ENCODE assay signal across 9 cellular contexts in genomic region chr10:79904671-79905321, GRCh38. TPM values are rescaled to one million over a fixed set of nuclear protein-coding genes. Genes with fewer than 3 reads are reported as not detected.
A peak's percentile ranks its signal among the peaks of the same experiment; 100 is the strongest.
DNase-seq lines count a peak whose midpoint lies in the region; ATAC-seq and TF ChIP-seq lines count a peak whose summit lies in the region.
"Had no signal": no experiment of that assay in that cellular context is flagged by ENCODE, and none has a peak within 500 bp of the region (broad histone marks: within the 10 kb centered on the region; RNA-seq: fewer than 3 reads in every experiment).

No MANE protein-coding gene starts in this region.

- no peak for TF ChIP-seq CTCF in coronary artery (IDR thresholded peaks at IDR 0.05)
- no peak for TF ChIP-seq CTCF in left lung (IDR thresholded peaks at IDR 0.05)

- no peaks in the 10 kb centered on the region for H3K9me3 Mint-ChIP-seq in activated CD4-positive, alpha-beta T cell treated with anti-CD3 and anti-CD28 coated beads for 36 hours (ENCODE audit: low read depth)

- CTCF ChIA-PET in activated CD4-positive, alpha-beta T cell treated with anti-CD3 and anti-CD28 coated beads for 36 hours (lab: Charles Lee), result interaction anchor here (0.6 kb wide), 1 partner anchor 15 kb away, joined by 3 read pairs; no protein-coding TSS in a partner anchor

- no peaks in the 10 kb centered on the region for H3K36me3 Mint-ChIP-seq in activated CD4-positive, alpha-beta T cell treated with anti-CD3 and anti-CD28 coated beads for 36 hours (ENCODE audit: low read depth)

- no peak overlapping the region for H3K27ac Mint-ChIP-seq in activated CD4-positive, alpha-beta T cell treated with anti-CD3 and anti-CD28 coated beads for 36 hours

- H3K36me3 ChIP-seq in left lung, result no peaks in the 10 kb centered on the region
- H3K36me3 ChIP-seq: BLaER1 had no signal

- DNase-seq in NCI-H1436 (lab: John Stamatoyannopoulos, UW) (peak; percentile 25), NCI-H1436 treated with DMSO at 0.1 percent for 48 hours (lab: John Stamatoyannopoulos, UW) (no peak), NCI-H1092 treated with DMSO at 0.1 percent for 48 hours (lab: John Stamatoyannopoulos, UW) (peak; percentile 47), coronary artery (ENCODE audit: low spot score) (peak; percentile 87), left lung (peak; percentile 77 to 92), globus pallidus (ENCODE audit: low spot score) (no peak)
- peak; percentile 74 for DNase-seq in activated CD4-positive, alpha-beta T cell treated with anti-CD3 and anti-CD28 coated beads for 36 hours
- DNase-seq in stimulated activated CD4-positive, alpha-beta T cell treated with anti-CD3 and anti-CD28 coated beads, Interleukin-2, amount 100 ng/mL, for 24 hours, result peak; percentile 48 to 73

- H3K27ac ChIP-seq in coronary artery (peak overlapping the region; percentile 72 to 92), left lung (peak overlapping the region; percentile 65 to 81)
- H3K27ac ChIP-seq: BLaER1 had no signal

- ATAC-seq in activated CD4-positive, alpha-beta T cell treated with anti-CD3 and anti-CD28 coated beads for 36 hours, result peak; percentile 90
- peak; percentile 98 for ATAC-seq in left lung

- H3K4me3 Mint-ChIP-seq in activated CD4-positive, alpha-beta T cell treated with anti-CD3 and anti-CD28 coated beads for 36 hours, result peak overlapping the region; percentile 80

- H3K4me1 ChIP-seq in left lung, result peaks cover 0 to 5% of the 10 kb centered on the region in 2 donors
- H3K4me1 ChIP-seq: BLaER1 had no signal

- H3K27me3 ChIP-seq in left lung, result peaks cover 0 to 24% of the 10 kb centered on the region in 2 donors

- no peaks in the 10 kb centered on the region for H3K9me3 ChIP-seq in left lung

- intact Hi-C loops in activated CD4-positive, alpha-beta T cell treated with anti-CD3 and anti-CD28 coated beads for 36 hours (cut with DNase I, micrococcal nuclease), result no loop called here
- intact Hi-C loops in left lung (cut with DNase I), result no loop called here

- H3K4me1 Mint-ChIP-seq in activated CD4-positive, alpha-beta T cell treated with anti-CD3 and anti-CD28 coated beads for 36 hours, result peaks cover 15% of the 10 kb centered on the region

- POLR2A ChIA-PET in activated CD4-positive, alpha-beta T cell treated with anti-CD3 and anti-CD28 coated beads for 36 hours (lab: Charles Lee), result no interaction called here

- H3K4me3 ChIP-seq in coronary artery (peak overlapping the region; percentile 93), left lung (peak overlapping the region; percentile 44 to 54)
- H3K4me3 ChIP-seq: BLaER1 had no signal

- peaks cover 50% of the 10 kb centered on the region for H3K27me3 Mint-ChIP-seq in activated CD4-positive, alpha-beta T cell treated with anti-CD3 and anti-CD28 coated beads for 36 hours

RNA-seq across cellular contexts. Expression of gene SFTPD, which starts 44.1 kb away (rescaled TPM):
- not detected for total RNA-seq in activated CD4-positive, alpha-beta T cell treated with anti-CD3 and anti-CD28 coated beads for 36 hours
- total RNA-seq in left lung, result 100 to 1,000 TPM; 323 to 878 TPM

Comparison
In these comparisons a context has a peak if more than half of its experiments do, and no peak if none do; other contexts are left out.
1. DNase-seq: peak in NCI-H1436 (single experiment), NCI-H1092 treated with DMSO at 0.1 percent for 48 hours (single experiment), activated CD4-positive, alpha-beta T cell treated with anti-CD3 and anti-CD28 coated beads for 36 hours (single experiment), coronary artery (single experiment), left lung (2 of 2) and stimulated activated CD4-positive, alpha-beta T cell treated with anti-CD3 and anti-CD28 coated beads, Interleukin-2, amount 100 ng/mL, for 24 hours (2 of 2); none in NCI-H1436 treated with DMSO at 0.1 percent for 48 hours (single experiment) and globus pallidus (single experiment).
2. RNA of gene SFTPD, which starts 44.1 kb away (total RNA-seq): 323 to 878 TPM in left lung; not detected in activated CD4-positive, alpha-beta T cell treated with anti-CD3 and anti-CD28 coated beads for 36 hours; every median in the first group is over 100 times any median in the second.